ENCODE assay signal across 14 cellular contexts in the genomic region with DNA sequence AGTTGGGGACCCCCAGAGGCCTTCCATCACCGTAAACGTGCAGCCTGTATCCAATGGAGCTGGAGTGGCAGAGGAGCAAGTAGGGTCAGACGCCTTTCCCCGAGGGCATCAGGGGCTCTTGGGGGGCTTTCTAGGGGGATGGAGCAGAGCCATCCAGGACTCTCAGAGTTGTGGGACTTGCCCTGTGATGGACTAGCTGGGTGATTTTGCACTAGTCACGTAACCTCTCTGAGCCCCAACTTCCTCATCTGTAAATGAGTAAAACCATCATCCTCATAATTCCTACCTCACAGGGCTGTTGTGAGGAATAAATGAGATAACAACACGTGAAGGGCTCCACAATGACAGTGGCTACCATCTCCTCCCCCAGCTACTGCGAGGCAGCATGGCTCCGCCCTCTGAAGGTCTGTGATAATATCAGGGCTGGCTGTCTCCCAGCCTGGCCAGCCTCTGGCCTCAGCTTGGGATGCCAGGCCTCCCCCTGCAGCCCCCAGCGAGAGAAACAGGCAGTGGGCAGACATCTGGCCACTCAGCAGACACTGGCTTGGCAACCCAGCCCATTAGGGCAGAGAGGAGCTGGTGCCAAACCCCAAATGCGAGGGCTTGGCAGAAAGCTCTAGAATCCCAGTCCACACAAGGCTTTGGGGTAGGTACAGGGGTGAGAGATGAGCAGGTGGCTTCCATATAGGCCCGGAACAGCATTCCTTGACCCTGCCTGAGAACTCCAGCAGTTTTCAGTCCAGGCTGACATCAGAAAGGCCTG. TPM values are rescaled to one million over a fixed set of nuclear protein-coding genes. Genes with fewer than 3 reads are reported as not detected.
A peak's percentile ranks its signal among the peaks of the same experiment; 100 is the strongest.
DNase-seq lines count a peak whose midpoint lies in the region; ATAC-seq and TF ChIP-seq lines count a peak whose summit lies in the region.
"Had no signal": no experiment of that assay in that cellular context is flagged by ENCODE, and none has a peak within 500 bp of the region (broad histone marks: within the 10 kb centered on the region; RNA-seq: fewer than 3 reads in every experiment).

No MANE protein-coding gene starts in this region.

- H3K27me3 ChIP-seq in ovary: no peaks in the 10 kb centered on the region
- H3K27me3 ChIP-seq: BLaER1, SJSA1 had no signal

- DNase-seq in Ammon's horn (ENCODE audit: low spot score) (peak; percentile 80), RWPE1 (ENCODE audit: low spot score) (no peak), globus pallidus (ENCODE audit: low spot score) (peak; percentile 87), ovary (peak in 2 of 5 donors; percentile 33), germinal center (ENCODE audit: low spot score) (no peak), T-helper 9 cell (no peak)
- no peak for DNase-seq in activated CD4-positive, alpha-beta T cell treated with anti-CD3 and anti-CD28 coated beads for 1 hour
- DNase-seq: naive B cell, NCI-H1048 had no signal

- TF ChIP-seq EP300 in ovary (IDR thresholded peaks at IDR 0.05): no peak

- no peaks in the 10 kb centered on the region for H3K9me3 ChIP-seq in ovary
- H3K9me3 ChIP-seq: BLaER1, SJSA1 had no signal

- CTCF ChIA-PET in RWPE1 (lab: Yijun Ruan, JAX): interaction anchor here (0.5 to 7.6 kb wide), 11 partner anchors 10 to 96 kb away, joined by 3 to 77 read pairs (median 4); partner anchors contain the start of gene MCAM

- peak overlapping the region; percentile 100 for H3K27ac ChIP-seq in RWPE1
- H3K27ac ChIP-seq in ovary: peak overlapping the region; percentile 22 to 76
- H3K27ac ChIP-seq: BLaER1, SJSA1 had no signal

- no peaks in the 10 kb centered on the region for H3K4me1 ChIP-seq in ovary (ENCODE audit: insufficient read depth)
- H3K4me1 ChIP-seq: SJSA1 had no signal

- TF ChIP-seq CTCF in RWPE1 (conservative IDR thresholded peaks at IDR 0.05; ENCODE audit: low read depth): no peak
- no peak for TF ChIP-seq CTCF in ovary (IDR thresholded peaks at IDR 0.05)

- WGBS in ovary, 3 donors: 42 to 44% (median 44%) methylated on average over 11 of the region's 11 CpGs

- no peak overlapping the region for H3K4me3 ChIP-seq in ovary
- H3K4me3 ChIP-seq: BLaER1, SJSA1 had no signal

- TF ChIP-seq POLR2A in ovary (IDR thresholded peaks at IDR 0.05): no peak

- no peak for ATAC-seq in HG03460 (IDR thresholded peaks at IDR 0.05; ENCODE audit: unreplicated experiment)

- POLR2A ChIA-PET in RWPE1 (lab: Yijun Ruan, JAX; ENCODE audit: low non-redundant PET): no interaction called here

- intact Hi-C loops in ovary (cut with DNase I): loop anchor here in 1 of 4 donors (2.0 kb wide), 1 partner anchor 18 kb away; no protein-coding TSS in a partner anchor

- H3K36me3 ChIP-seq in ovary: no peaks in the 10 kb centered on the region
- H3K36me3 ChIP-seq: BLaER1, SJSA1 had no signal

RNA-seq across cellular contexts. Expression of gene USP2, which starts 6.7 kb away (rescaled TPM):
- 10 to 100 TPM in 1 of 7 donors, 1 to 10 TPM in 6; 1.3 to 16.9 (median 4.8) TPM for total RNA-seq in ovary
- polyA plus RNA-seq in ovary: 1 to 10 TPM; 1.0 to 3.4 TPM

RNA-seq across cellular contexts. Expression of gene MFRP, which starts 28.3 kb away (rescaled TPM):
- total RNA-seq in ovary: under 1 TPM in 1 of 7 donors, not detected in 6; 0.11 TPM
- not detected for polyA plus RNA-seq in ovary
- total RNA-seq: activated CD4-positive, alpha-beta memory T cell treated with anti-CD3 and anti-CD28 coated beads, Interleukin-2, amount 10 ng/mL, durations not matched to agents 7 days and 5 days; esophagus mucosa; SJSA1 had no signal

RNA-seq across cellular contexts. Expression of gene C1QTNF5, which starts 34.1 kb away (rescaled TPM):
- total RNA-seq in ovary: 10 to 100 TPM in 4 of 7 donors, 1 to 10 TPM in 3; 4.4 to 25.7 (median 10.8) TPM
- polyA plus RNA-seq in ovary: 10 to 100 TPM in 1 of 2 donors, 1 to 10 TPM in 1; 5.7 to 17.2 TPM
- total RNA-seq: activated CD4-positive, alpha-beta memory T cell treated with anti-CD3 and anti-CD28 coated beads, Interleukin-2, amount 10 ng/mL, durations not matched to agents 7 days and 5 days had no signal

RNA-seq across cellular contexts. Expression of gene RNF26, which starts 40.5 kb away (rescaled TPM):
- total RNA-seq in ovary: 10 to 100 TPM in 6 of 7 donors, 1 to 10 TPM in 1; 7.0 to 25.8 (median 22.0) TPM
- 10 to 100 TPM; 14.9 to 18.1 TPM for polyA plus RNA-seq in ovary

RNA-seq across cellular contexts. Expression of gene THY1, which starts 48.2 kb away (rescaled TPM):
- total RNA-seq in ovary: 10 to 100 TPM in 4 of 7 donors, 1 to 10 TPM in 1, under 1 TPM in 2; 0.36 to 74.7 (median 14.0) TPM
- polyA plus RNA-seq in ovary: 100 to 1,000 TPM in 1 of 2 donors, 10 to 100 TPM in 1; 15.0 to 123 TPM

Comparison
In these comparisons a context has a peak if more than half of its experiments do, and no peak if none do; other contexts are left out.
1. DNase-seq: peak in Ammon's horn (single experiment) and globus pallidus (single experiment); none in RWPE1 (single experiment), germinal center (single experiment), T-helper 9 cell (single experiment) and activated CD4-positive, alpha-beta T cell treated with anti-CD3 and anti-CD28 coated beads for 1 hour (single experiment).